In genomic region chr11:64762916-64763803, GRCh38 we compare ENCODE assay signal across 8 cellular contexts. TPM values are rescaled to one million over a fixed set of nuclear protein-coding genes. Genes with fewer than 3 reads are reported as not detected.
DNase-seq lines count a peak whose midpoint lies in the region; ATAC-seq and TF ChIP-seq lines count a peak whose summit lies in the region.

No MANE protein-coding gene starts in this region.

- peak overlapping the region; percentile 85 to 97 for H3K27ac Mint-ChIP-seq in effector memory CD8-positive, alpha-beta T cell
- H3K27ac Mint-ChIP-seq in naive thymus-derived CD4-positive, alpha-beta T cell = peak overlapping the region; percentile 87 to 97 (median 92)

- POLR2A ChIA-PET in Panc1 (lab: Charles Lee) = no interaction called here
- POLR2A ChIA-PET in naive thymus-derived CD4-positive, alpha-beta T cell (lab: Charles Lee) = interaction anchor here (0.6 to 39.7 kb wide), 14 partner anchors 2 to 372 kb away, joined by 3 to 1956 read pairs (median 4); partner anchors contain the start of genes MAP4K2, MEN1, PYGM and RASGRP2

- ATAC-seq in Panc1 (no peak), HG02884 (IDR thresholded peaks at IDR 0.05; ENCODE audit: unreplicated experiment) (no peak), HG03342 (IDR thresholded peaks at IDR 0.05; ENCODE audit: unreplicated experiment) (no peak)
- peak; percentile 4 for ATAC-seq in effector memory CD8-positive, alpha-beta T cell (replicated peaks)
- peak; percentile 5 for ATAC-seq in naive thymus-derived CD4-positive, alpha-beta T cell

- H3K4me3 ChIP-seq in Panc1 (ENCODE audit: low read depth in 2 of 2, low read length in 2 of 2) = no peak overlapping the region
- peak overlapping the region; percentile 41 for H3K4me3 ChIP-seq in naive thymus-derived CD4-positive, alpha-beta T cell (ENCODE audit: low read length)

- DNase-seq in NCI-H1417 (lab: John Stamatoyannopoulos, UW) = peak in 2 of 3 experiments; percentile 18 to 46
- DNase-seq in NCI-H1417 treated with DMSO at 0.1 percent for 48 hours (lab: John Stamatoyannopoulos, UW) = no peak
- no peak for DNase-seq in Panc1 (ENCODE audit: low read depth, low spot score)
- DNase-seq in effector memory CD8-positive, alpha-beta T cell = no peak
- peak in 4 of 9 donors; percentile 28 to 48 (median 43) for DNase-seq in naive thymus-derived CD4-positive, alpha-beta T cell
- no peak for DNase-seq in GM10266 (ENCODE audit: extremely low spot score)

- CTCF ChIA-PET in Panc1 (lab: Charles Lee) = no interaction called here
- CTCF ChIA-PET in naive thymus-derived CD4-positive, alpha-beta T cell (lab: Charles Lee) = interaction anchor here (0.7 to 19.1 kb wide), 10 partner anchors 8 to 74 kb away, joined by 3 to 305 read pairs (median 4); partner anchors contain the start of genes RASGRP2 and SF1

- BruUV-seq in Panc1 (replicated peaks; lab: Mats Ljungman, UMichigan) = no TSS peak

- H3K9me3 Mint-ChIP-seq in effector memory CD8-positive, alpha-beta T cell = no peaks in the 10 kb centered on the region
- H3K9me3 Mint-ChIP-seq in naive thymus-derived CD4-positive, alpha-beta T cell = peaks cover 0 to 9% (median 0%) of the 10 kb centered on the region in 11 donors

- peaks cover 63 to 77% of the 10 kb centered on the region in 2 donors for H3K4me1 Mint-ChIP-seq in effector memory CD8-positive, alpha-beta T cell (ENCODE audit: low read depth in 2 of 2)
- H3K4me1 Mint-ChIP-seq in naive thymus-derived CD4-positive, alpha-beta T cell = peaks cover 64 to 94% (median 84%) of the 10 kb centered on the region in 7 donors

- H3K27me3 ChIP-seq in Panc1 (ENCODE audit: control insufficient read depth, insufficient read depth, low read length) = no peaks in the 10 kb centered on the region
- H3K27me3 ChIP-seq in naive thymus-derived CD4-positive, alpha-beta T cell (ENCODE audit: control insufficient read depth in 2 of 2, insufficient read depth in 2 of 2, low read length in 2 of 2) = no peaks in the 10 kb centered on the region

- H3K36me3 Mint-ChIP-seq in effector memory CD8-positive, alpha-beta T cell (ENCODE audit: insufficient read depth) = peaks cover 100% of the 10 kb centered on the region
- peaks cover 21 to 49% (median 42%) of the 10 kb centered on the region in 5 donors for H3K36me3 Mint-ChIP-seq in naive thymus-derived CD4-positive, alpha-beta T cell

- no peak for TF ChIP-seq CTCF in Panc1 (IDR thresholded peaks at IDR 0.05)
- TF ChIP-seq CTCF in GM10266 (IDR thresholded peaks at IDR 0.05; ENCODE audit: control insufficient read depth, insufficient read depth, low read depth, missing control alignments) = no peak

- peak overlapping the region; percentile 32 for H3K27ac ChIP-seq in Panc1 (ENCODE audit: low read length)
- H3K27ac ChIP-seq in naive thymus-derived CD4-positive, alpha-beta T cell (ENCODE audit: low read depth, low read length) = peak overlapping the region; percentile 60

- peak overlapping the region; percentile 81 to 82 for H3K4me3 Mint-ChIP-seq in effector memory CD8-positive, alpha-beta T cell
- peak overlapping the region; percentile 81 to 96 (median 84) for H3K4me3 Mint-ChIP-seq in naive thymus-derived CD4-positive, alpha-beta T cell

- H3K9me3 ChIP-seq in Panc1 (ENCODE audit: control insufficient read depth, insufficient read depth, low read depth, low read length) = no peaks in the 10 kb centered on the region
- H3K9me3 ChIP-seq in naive thymus-derived CD4-positive, alpha-beta T cell (ENCODE audit: control insufficient read depth in 2 of 3, low read length in 3 of 3) = no peaks in the 10 kb centered on the region

- in situ Hi-C loops in Panc1 (cut with HindIII; ENCODE audit: low pct_unique_long_range_greater_than_20kb, low sequenced_read_pairs) = no loop called here

- intact Hi-C loops in Panc1 (cut with micrococcal nuclease; ENCODE audit: unreplicated experiment) = no loop called here
- intact Hi-C loops in naive thymus-derived CD4-positive, alpha-beta T cell (cut with micrococcal nuclease) = no loop called here

- H3K27me3 Mint-ChIP-seq in effector memory CD8-positive, alpha-beta T cell = no peaks in the 10 kb centered on the region
- no peaks in the 10 kb centered on the region for H3K27me3 Mint-ChIP-seq in naive thymus-derived CD4-positive, alpha-beta T cell

- peaks cover 18% of the 10 kb centered on the region for H3K36me3 ChIP-seq in Panc1 (ENCODE audit: control insufficient read depth, insufficient read depth, low read length)
- peaks cover 17 to 47% (median 22%) of the 10 kb centered on the region in 3 experiments for H3K36me3 ChIP-seq in naive thymus-derived CD4-positive, alpha-beta T cell (ENCODE audit: control insufficient read depth in 2 of 3, insufficient read depth in 3 of 3, low read length in 3 of 3)

- H3K4me1 ChIP-seq in Panc1 (ENCODE audit: control insufficient read depth, insufficient read depth, low read length) = peaks cover 26% of the 10 kb centered on the region
- H3K4me1 ChIP-seq in naive thymus-derived CD4-positive, alpha-beta T cell (ENCODE audit: control insufficient read depth in 2 of 2, insufficient read depth in 2 of 2, low read length in 2 of 2) = peaks cover 69 to 90% of the 10 kb centered on the region in 2 donors

RNA-seq across cellular contexts. Expression of gene PYGM, which starts 3.4 kb away (rescaled TPM):
- 0.39 TPM for total RNA-seq in Panc1 (2021; ENCODE audit: unreplicated experiment)
- 0.34 TPM for polyA plus RNA-seq in Panc1 (2012; ENCODE audit: insufficient read length)
- 10 to 100 TPM in 4 of 5 experiments, 1 to 10 TPM in 1; 8.0 to 16.2 (median 13.9) TPM for total RNA-seq in naive thymus-derived CD4-positive, alpha-beta T cell
- under 1 TPM; 0.26 to 0.64 TPM for polyA plus RNA-seq in naive thymus-derived CD4-positive, alpha-beta T cell

RNA-seq across cellular contexts. Expression of gene SF1, which starts 15.2 kb away (rescaled TPM):
- 360 TPM for total RNA-seq in Panc1 (2021; ENCODE audit: unreplicated experiment)
- 296 TPM for polyA plus RNA-seq in Panc1 (2012; ENCODE audit: insufficient read length)
- total RNA-seq in naive thymus-derived CD4-positive, alpha-beta T cell = 1,000 to 10,000 TPM in 2 of 5 experiments, 100 to 1,000 TPM in 3; 462 to 1,612 (median 904) TPM
- 100 to 1,000 TPM; 101 to 155 TPM for polyA plus RNA-seq in naive thymus-derived CD4-positive, alpha-beta T cell

RNA-seq across cellular contexts. Expression of gene RASGRP2, which starts 19.2 kb away (rescaled TPM):
- 3.7 TPM for total RNA-seq in Panc1 (2021; ENCODE audit: unreplicated experiment)
- polyA plus RNA-seq in Panc1 (2012; ENCODE audit: insufficient read length) = 8.0 TPM
- 100 to 1,000 TPM; 211 to 697 (median 654) TPM for total RNA-seq in naive thymus-derived CD4-positive, alpha-beta T cell
- 100 to 1,000 TPM; 197 to 312 TPM for polyA plus RNA-seq in naive thymus-derived CD4-positive, alpha-beta T cell

RNA-seq across cellular contexts. Expression of gene MAP4K2, which starts 39.9 kb away (rescaled TPM):
- 46.4 TPM for total RNA-seq in Panc1 (2021; ENCODE audit: unreplicated experiment)
- 57.8 TPM for polyA plus RNA-seq in Panc1 (2012; ENCODE audit: insufficient read length)
- total RNA-seq in naive thymus-derived CD4-positive, alpha-beta T cell = 100 to 1,000 TPM in 2 of 5 experiments, 10 to 100 TPM in 3; 75.2 to 130 (median 84.3) TPM
- 10 to 100 TPM; 40.7 to 63.0 TPM for polyA plus RNA-seq in naive thymus-derived CD4-positive, alpha-beta T cell

RNA-seq across cellular contexts. Expression of gene NRXN2, which starts 40.2 kb away (rescaled TPM):
- 0.15 TPM for total RNA-seq in Panc1 (2021; ENCODE audit: unreplicated experiment)
- polyA plus RNA-seq in Panc1 (2012; ENCODE audit: insufficient read length) = 0.29 TPM
- under 1 TPM in 3 of 5 experiments, not detected in 2; 0.07 to 0.71 (median 0.27) TPM for total RNA-seq in naive thymus-derived CD4-positive, alpha-beta T cell
- polyA plus RNA-seq in naive thymus-derived CD4-positive, alpha-beta T cell = not detected

Comparison
In these comparisons a context has a peak if more than half of its experiments do, and no peak if none do; other contexts are left out.
1. DNase-seq: peak in NCI-H1417 (2 of 3); none in NCI-H1417 treated with DMSO at 0.1 percent for 48 hours (single experiment), Panc1 (single experiment), effector memory CD8-positive, alpha-beta T cell (0 of 3) and GM10266 (single experiment).
2. ATAC-seq: peak in effector memory CD8-positive, alpha-beta T cell (single experiment) and naive thymus-derived CD4-positive, alpha-beta T cell (single experiment); none in Panc1 (single experiment), HG02884 (single experiment) and HG03342 (single experiment).
3. RNA of gene RASGRP2, which starts 19.2 kb away (total RNA-seq): 211 to 697 TPM in naive thymus-derived CD4-positive, alpha-beta T cell; 3.7 TPM in Panc1 (single experiment); every median in the first group is over 10 times any median in the second.